ENCODE assay signal across 11 cellular contexts in genomic region chr5:60332244-60333018, GRCh38.
DNase-seq lines count a peak whose midpoint lies in the region; ATAC-seq and TF ChIP-seq lines count a peak whose summit lies in the region.
"Had no signal": no experiment of that assay in that cellular context is flagged by ENCODE, and none has a peak within 500 bp of the region (broad histone marks: within the 10 kb centered on the region; RNA-seq: fewer than 3 reads in every experiment).

No MANE protein-coding gene starts in this region.

- no peaks in the 10 kb centered on the region for H3K27me3 ChIP-seq in BE2C

- H3K4me3 ChIP-seq in BE2C (ENCODE audit: low read depth, low read length), result no peak overlapping the region

- no peaks in the 10 kb centered on the region for H3K36me3 ChIP-seq in BE2C

- peaks cover 0 to 5% of the 10 kb centered on the region in 2 donors for H3K9me3 Mint-ChIP-seq in stimulated activated naive B cell treated with anti-CD40 and anti-IgM and Interleukin-4, amounts not matched to agents 10 μg/mL and 1 μg/mL and 100 μg/mL, for 72 hours
- H3K9me3 Mint-ChIP-seq: activated CD8-positive, alpha-beta T cell treated with anti-CD3 and anti-CD28 coated beads for 36 hours had no signal

- peaks cover 0 to 3% of the 10 kb centered on the region in 2 donors for H3K4me1 Mint-ChIP-seq in stimulated activated naive B cell treated with anti-CD40 and anti-IgM and Interleukin-4, amounts not matched to agents 10 μg/mL and 1 μg/mL and 100 μg/mL, for 72 hours

- H3K9me3 ChIP-seq in BE2C, result no peaks in the 10 kb centered on the region

- peak; percentile 87 for ATAC-seq in HG03432 (IDR thresholded peaks at IDR 0.05; ENCODE audit: unreplicated experiment)
- peak; percentile 55 to 91 for ATAC-seq in stimulated activated naive B cell treated with anti-CD40 and anti-IgM and Interleukin-4, amounts not matched to agents 10 μg/mL and 1 μg/mL and 100 μg/mL, for 72 hours (replicated peaks)
- ATAC-seq in HG02970 (IDR thresholded peaks at IDR 0.05; ENCODE audit: low FRiP score, unreplicated experiment), result no peak
- ATAC-seq in HG02678 (IDR thresholded peaks at IDR 0.05; ENCODE audit: unreplicated experiment), result no peak
- ATAC-seq: activated CD8-positive, alpha-beta T cell treated with anti-CD3 and anti-CD28 coated beads for 36 hours had no signal

- DNase-seq in NCI-H446 treated with DMSO at 0.1 percent for 48 hours (lab: John Stamatoyannopoulos, UW) (peak; percentile 28), NCI-H446 (lab: John Stamatoyannopoulos, UW) (no peak), amniotic epithelial cell (ENCODE audit: low read depth) (peak; percentile 42), BE2C (no peak)
- DNase-seq in stimulated activated naive B cell treated with anti-CD40 and anti-IgM and Interleukin-4, amounts not matched to agents 10 μg/mL and 1 μg/mL and 100 μg/mL, for 72 hours, result no peak
- DNase-seq: activated CD8-positive, alpha-beta T cell treated with anti-CD3 and anti-CD28 coated beads for 36 hours; aorta; MM.1S had no signal

- H3K4me3 Mint-ChIP-seq in stimulated activated naive B cell treated with anti-CD40 and anti-IgM and Interleukin-4, amounts not matched to agents 10 μg/mL and 1 μg/mL and 100 μg/mL, for 72 hours, result no peak overlapping the region
- H3K4me3 Mint-ChIP-seq: activated CD8-positive, alpha-beta T cell treated with anti-CD3 and anti-CD28 coated beads for 36 hours had no signal

- no peaks in the 10 kb centered on the region for H3K27me3 Mint-ChIP-seq in stimulated activated naive B cell treated with anti-CD40 and anti-IgM and Interleukin-4, amounts not matched to agents 10 μg/mL and 1 μg/mL and 100 μg/mL, for 72 hours

- no peak for TF ChIP-seq CTCF in BE2C (IDR thresholded peaks at IDR 0.05; ENCODE audit: low read depth, low read length)

- H3K27ac Mint-ChIP-seq in stimulated activated naive B cell treated with anti-CD40 and anti-IgM and Interleukin-4, amounts not matched to agents 10 μg/mL and 1 μg/mL and 100 μg/mL, for 72 hours, result no peak overlapping the region
- H3K27ac Mint-ChIP-seq: activated CD8-positive, alpha-beta T cell treated with anti-CD3 and anti-CD28 coated beads for 36 hours had no signal

- peaks cover 2 to 6% of the 10 kb centered on the region in 2 donors for H3K36me3 Mint-ChIP-seq in stimulated activated naive B cell treated with anti-CD40 and anti-IgM and Interleukin-4, amounts not matched to agents 10 μg/mL and 1 μg/mL and 100 μg/mL, for 72 hours

- peaks cover 10% of the 10 kb centered on the region for H3K4me1 ChIP-seq in BE2C

Comparison
In these comparisons a context has a peak if more than half of its experiments do, and no peak if none do; other contexts are left out.
1. DNase-seq: peak in NCI-H446 treated with DMSO at 0.1 percent for 48 hours (single experiment) and amniotic epithelial cell (single experiment); none in NCI-H446 (0 of 2), stimulated activated naive B cell treated with anti-CD40 and anti-IgM and Interleukin-4, amounts not matched to agents 10 μg/mL and 1 μg/mL and 100 μg/mL, for 72 hours (single experiment) and BE2C (single experiment).
2. ATAC-seq: peak in HG03432 (single experiment) and stimulated activated naive B cell treated with anti-CD40 and anti-IgM and Interleukin-4, amounts not matched to agents 10 μg/mL and 1 μg/mL and 100 μg/mL, for 72 hours (2 of 2); none in HG02970 (single experiment) and HG02678 (single experiment).